Comparison of ENCODE assay signal across 8 cellular contexts in the genomic region with DNA sequence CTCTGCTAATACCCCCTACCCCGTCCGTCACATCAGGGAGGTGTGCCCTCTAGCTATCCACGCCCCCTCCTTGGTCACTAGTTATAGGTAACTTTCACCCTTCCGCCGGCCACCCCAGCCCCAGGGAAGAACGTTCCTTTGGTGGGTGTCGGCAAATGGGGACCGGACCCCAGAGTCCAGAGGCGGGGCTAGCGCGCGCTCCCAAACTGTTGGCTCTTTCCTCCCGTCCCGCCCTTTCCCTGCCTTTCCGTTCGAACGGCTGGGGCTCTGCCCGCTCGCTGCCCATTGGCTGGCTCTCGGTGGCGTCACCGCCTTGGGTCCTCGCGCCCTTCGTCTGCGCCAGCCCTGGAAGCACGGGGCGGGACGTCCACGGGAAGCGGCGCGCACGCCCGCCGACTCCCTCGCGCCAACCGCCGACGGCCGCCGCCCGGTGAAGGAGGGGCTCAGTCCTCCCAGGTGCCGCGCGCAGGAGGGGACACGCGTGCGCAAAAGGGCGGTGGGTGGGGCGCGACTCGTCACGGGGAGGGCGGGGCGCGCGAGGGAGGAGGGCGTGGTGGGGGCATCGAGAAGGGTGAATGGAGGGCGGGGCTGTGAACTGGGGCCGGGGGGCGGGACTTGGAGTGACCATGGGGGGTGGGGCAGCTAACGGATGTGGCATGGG. TPM values are rescaled to one million over a fixed set of nuclear protein-coding genes. Genes with fewer than 3 reads are reported as not detected.
DNase-seq lines count a peak whose midpoint lies in the region; ATAC-seq and TF ChIP-seq lines count a peak whose summit lies in the region.

No MANE protein-coding gene starts in this region.

- DNase-seq in BJ (ENCODE audit: low read depth) (peak; percentile 76), GM19240 (ENCODE audit: insufficient read length, low spot score) (peak; percentile 93), NCI-H510A treated with DMSO at 0.1 percent for 48 hours (lab: John Stamatoyannopoulos, UW) (peak; percentile 99), chondrocyte (ENCODE audit: low spot score) (peak; percentile 100)
- DNase-seq in activated CD4-positive, alpha-beta T cell treated with anti-CD3 and anti-CD28 coated beads for 36 hours: peak; percentile 98
- DNase-seq in stimulated activated CD4-positive, alpha-beta T cell treated with anti-CD3 and anti-CD28 coated beads, Interleukin-1b, Interleukin-23, amount 100 ng/mL, for 1 hour (ENCODE audit: low read depth in 2 of 2): peak; percentile 95 to 98

- CTCF ChIA-PET in BJ (lab: Yijun Ruan, JAX): no interaction called here
- CTCF ChIA-PET in activated CD4-positive, alpha-beta T cell treated with anti-CD3 and anti-CD28 coated beads for 36 hours (lab: Charles Lee): interaction anchor here (1.1 kb wide), 1 partner anchor 19 kb away, joined by 3 read pairs; no protein-coding TSS in a partner anchor

- ATAC-seq in HG03442 (IDR thresholded peaks at IDR 0.05; ENCODE audit: unreplicated experiment): peak; percentile 78
- ATAC-seq in activated CD4-positive, alpha-beta T cell treated with anti-CD3 and anti-CD28 coated beads for 36 hours: peak; percentile 88

- TF ChIP-seq CTCF in BJ (IDR thresholded peaks at IDR 0.05; ENCODE audit: insufficient read depth, low read depth, low read length): no peak
- TF ChIP-seq CTCF in chondrocyte (IDR thresholded peaks at IDR 0.05): no peak

- peak overlapping the region; percentile 96 for H3K27ac Mint-ChIP-seq in activated CD4-positive, alpha-beta T cell treated with anti-CD3 and anti-CD28 coated beads for 36 hours
- peak overlapping the region; percentile 92 for H3K27ac Mint-ChIP-seq in chondrocyte (ENCODE audit: unreplicated experiment)

- H3K4me3 ChIP-seq in BJ (ENCODE audit: low read depth, low read length): peak overlapping the region; percentile 62

- peaks cover 17% of the 10 kb centered on the region for H3K36me3 ChIP-seq in BJ (ENCODE audit: control insufficient read depth, insufficient read depth, low read length)

- H3K36me3 Mint-ChIP-seq in activated CD4-positive, alpha-beta T cell treated with anti-CD3 and anti-CD28 coated beads for 36 hours (ENCODE audit: low read depth): peaks cover 47% of the 10 kb centered on the region
- H3K36me3 Mint-ChIP-seq in chondrocyte (ENCODE audit: low read depth): peaks cover 9% of the 10 kb centered on the region

- H3K27me3 Mint-ChIP-seq in activated CD4-positive, alpha-beta T cell treated with anti-CD3 and anti-CD28 coated beads for 36 hours: no peaks in the 10 kb centered on the region
- H3K27me3 Mint-ChIP-seq in chondrocyte (ENCODE audit: low read depth): no peaks in the 10 kb centered on the region

- H3K4me1 Mint-ChIP-seq in activated CD4-positive, alpha-beta T cell treated with anti-CD3 and anti-CD28 coated beads for 36 hours: peaks cover 31% of the 10 kb centered on the region
- peaks cover 28% of the 10 kb centered on the region for H3K4me1 Mint-ChIP-seq in chondrocyte (ENCODE audit: low read depth)

- H3K27me3 ChIP-seq in BJ (ENCODE audit: control insufficient read depth, insufficient read depth, low read length): no peaks in the 10 kb centered on the region
- no peaks in the 10 kb centered on the region for H3K27me3 ChIP-seq in layer of hippocampus (ENCODE audit: control insufficient read depth, insufficient read depth, low read length)

- peak overlapping the region; percentile 98 for H3K27ac ChIP-seq in layer of hippocampus (ENCODE audit: low read depth, low read length)

- H3K9me3 Mint-ChIP-seq in activated CD4-positive, alpha-beta T cell treated with anti-CD3 and anti-CD28 coated beads for 36 hours (ENCODE audit: low read depth): no peaks in the 10 kb centered on the region
- H3K9me3 Mint-ChIP-seq in chondrocyte (ENCODE audit: low read depth): no peaks in the 10 kb centered on the region

- intact Hi-C loops in activated CD4-positive, alpha-beta T cell treated with anti-CD3 and anti-CD28 coated beads for 36 hours (cut with DNase I, micrococcal nuclease): loop anchor here (1.0 to 10.0 kb wide), 21 partner anchors 8 to 1215 kb away; a partner anchor contains a TSS

- POLR2A ChIA-PET in BJ (lab: Charles Lee): interaction anchor here (0.6 to 0.7 kb wide), 3 partner anchors 15 to 203 kb away, joined by 3 to 6 read pairs (median 3); no protein-coding TSS in a partner anchor
- POLR2A ChIA-PET in activated CD4-positive, alpha-beta T cell treated with anti-CD3 and anti-CD28 coated beads for 36 hours (lab: Charles Lee): interaction anchor here (1.4 kb wide), 1 partner anchor 18 kb away, joined by 4 read pairs; a partner anchor contains a TSS

- peak overlapping the region; percentile 80 for H3K4me3 Mint-ChIP-seq in activated CD4-positive, alpha-beta T cell treated with anti-CD3 and anti-CD28 coated beads for 36 hours
- peak overlapping the region; percentile 84 for H3K4me3 Mint-ChIP-seq in chondrocyte (ENCODE audit: unreplicated experiment)

RNA-seq across cellular contexts. Expression of a gene that starts 0.6 kb away (rescaled TPM):
- 37.8 and 54.6 TPM in 2 replicates for polyA plus RNA-seq in BJ (2011; rRNA removed)
- 24.4 and 25.0 TPM in 2 replicates for polyA minus RNA-seq in BJ (2011; rRNA and poly(A)+ RNA removed)
- total RNA-seq in activated CD4-positive, alpha-beta T cell treated with anti-CD3 and anti-CD28 coated beads for 36 hours: 10 to 100 TPM; 24.9 to 28.2 TPM
- 39.0 to 43.2 TPM (median 42.7 TPM) in 3 replicates for total RNA-seq in chondrocyte

RNA-seq across cellular contexts. Expression of a gene that starts 7.7 kb away (rescaled TPM):
- polyA plus RNA-seq in BJ (2011; rRNA removed): 347 and 369 TPM in 2 replicates
- 109 and 127 TPM in 2 replicates for polyA minus RNA-seq in BJ (2011; rRNA and poly(A)+ RNA removed)
- 100 to 1,000 TPM; 154 to 188 TPM for total RNA-seq in activated CD4-positive, alpha-beta T cell treated with anti-CD3 and anti-CD28 coated beads for 36 hours
- 204 to 241 TPM (median 218 TPM) in 3 replicates for total RNA-seq in chondrocyte

RNA-seq across cellular contexts. Expression of a gene that starts 9.7 kb away (rescaled TPM):
- polyA plus RNA-seq in BJ (2011; rRNA removed): 4.2 and 5.7 TPM in 2 replicates
- 5.6 and 6.5 TPM in 2 replicates for polyA minus RNA-seq in BJ (2011; rRNA and poly(A)+ RNA removed)
- total RNA-seq in activated CD4-positive, alpha-beta T cell treated with anti-CD3 and anti-CD28 coated beads for 36 hours: 10 to 100 TPM; 43.6 to 45.6 TPM
- total RNA-seq in chondrocyte: 24.2 to 32.6 TPM (median 24.7 TPM) in 3 replicates

RNA-seq across cellular contexts. Expression of a gene that starts 18.6 kb away (rescaled TPM):
- 24.2 and 32.4 TPM in 2 replicates for polyA plus RNA-seq in BJ (2011; rRNA removed)
- polyA minus RNA-seq in BJ (2011; rRNA and poly(A)+ RNA removed): 20.8 and 29.6 TPM in 2 replicates
- 10 to 100 TPM; 86.0 to 89.3 TPM for total RNA-seq in activated CD4-positive, alpha-beta T cell treated with anti-CD3 and anti-CD28 coated beads for 36 hours
- 7.4 to 10.4 TPM (median 8.1 TPM) in 3 replicates for total RNA-seq in chondrocyte

RNA-seq across cellular contexts. Expression of a gene that starts 44.2 kb away (rescaled TPM):
- polyA plus RNA-seq in BJ (2011; rRNA removed): 4.4 and 5.7 TPM in 2 replicates
- 6.5 and 8.1 TPM in 2 replicates for polyA minus RNA-seq in BJ (2011; rRNA and poly(A)+ RNA removed)
- total RNA-seq in activated CD4-positive, alpha-beta T cell treated with anti-CD3 and anti-CD28 coated beads for 36 hours: 1 to 10 TPM; 9.3 to 9.5 TPM
- total RNA-seq in chondrocyte: 6.8 to 7.8 TPM (median 7.1 TPM) in 3 replicates

Comparison
In these comparisons a context has a peak if more than half of its experiments do, and no peak if none do; other contexts are left out.
1. Peak in every context shown above with its lines: DNase-seq, ATAC-seq, H3K4me3 ChIP-seq and H3K27ac ChIP-seq.